8 cellular contexts compared by ENCODE assay signal in the genomic region with DNA sequence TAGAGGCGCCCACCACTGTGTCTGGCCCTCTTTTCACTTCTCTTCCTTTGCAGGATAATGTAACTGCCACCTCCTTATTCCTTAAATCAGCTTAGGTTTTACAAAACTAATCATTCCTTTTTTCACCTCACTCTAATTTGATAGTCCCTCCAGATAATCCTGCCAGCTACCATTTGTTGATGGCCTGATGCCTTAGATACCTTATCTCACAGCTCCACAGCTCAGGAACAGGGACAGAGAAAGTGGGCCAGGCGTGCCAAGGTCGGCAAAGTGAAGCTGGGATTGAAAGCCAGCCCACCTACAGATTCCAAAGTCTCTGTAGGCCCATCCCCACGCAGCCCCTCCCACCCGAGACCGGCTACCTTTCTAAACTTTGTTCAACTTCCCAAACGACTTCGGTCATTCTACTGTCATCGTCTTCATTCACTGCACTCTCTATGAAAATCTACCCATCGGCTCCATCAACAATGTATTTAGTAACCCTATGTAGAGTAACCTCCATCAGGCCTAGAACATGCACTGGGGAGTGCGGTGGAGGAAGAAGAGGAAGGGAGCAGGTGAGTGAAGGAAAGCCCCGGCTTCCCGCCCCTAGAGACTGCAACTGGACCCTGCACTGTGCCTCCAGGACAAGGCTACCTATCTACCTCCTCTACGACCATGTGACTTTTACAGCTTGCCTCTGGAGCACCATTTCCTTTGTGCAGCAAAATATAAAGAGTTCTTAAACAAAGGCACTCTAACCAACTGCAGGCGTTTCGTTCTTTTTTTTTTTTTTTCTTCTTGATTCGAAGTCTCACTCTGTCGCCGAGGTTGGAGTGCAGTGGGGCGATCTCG. TPM values are rescaled to one million over a fixed set of nuclear protein-coding genes. Genes with fewer than 3 reads are reported as not detected.
DNase-seq lines count a peak whose midpoint lies in the region; ATAC-seq and TF ChIP-seq lines count a peak whose summit lies in the region.

No MANE protein-coding gene starts in this region.

- DNase-seq in heart left ventricle (no peak), cardiac septum (ENCODE audit: low spot score) (no peak), SW480 (ENCODE audit: low spot score) (peak; percentile 7), sigmoid colon (no peak), epidermal melanocyte (ENCODE audit: insufficient read length, low spot score) (no peak)

- intact Hi-C loops in heart left ventricle (cut with DNase I): loop anchor here (2.0 to 10.0 kb wide), 11 partner anchors 101 to 277 kb away; partner anchors contain the start of genes GAR1 (in 8 of the 10), SEC24B (in 3 of the 10), RRH (in 2 of the 10) and MCUB (in 1 of the 10)
- intact Hi-C loops in cardiac septum (cut with DNase I): loop anchor here (5.0 to 10.0 kb wide), 2 partner anchors 116 to 273 kb away; partner anchors contain the start of gene GAR1
- intact Hi-C loops in sigmoid colon (cut with DNase I): loop anchor here (2.0 to 10.0 kb wide), 3 partner anchors 29 to 269 kb away; partner anchors contain the start of genes MCUB, PLA2G12A and SEC24B

- H3K4me3 ChIP-seq in heart left ventricle: peak overlapping the region in 11 of 12 donors; percentile 59 to 97 (median 76)
- H3K4me3 ChIP-seq in gastroesophageal sphincter: peak overlapping the region; percentile 56 to 77
- peak overlapping the region; percentile 61 to 86 (median 74) for H3K4me3 ChIP-seq in sigmoid colon

- H3K27me3 ChIP-seq in heart left ventricle: no peaks in the 10 kb centered on the region
- H3K27me3 ChIP-seq in gastroesophageal sphincter: no peaks in the 10 kb centered on the region
- H3K27me3 ChIP-seq in sigmoid colon: no peaks in the 10 kb centered on the region

- H3K9me3 ChIP-seq in heart left ventricle: peaks cover 0 to 3% (median 0%) of the 10 kb centered on the region in 12 donors
- H3K9me3 ChIP-seq in gastroesophageal sphincter: no peaks in the 10 kb centered on the region
- H3K9me3 ChIP-seq in sigmoid colon: no peaks in the 10 kb centered on the region

- H3K27ac ChIP-seq in heart left ventricle (peak overlapping the region in 7 of 12 donors; percentile 83 to 90 (median 87)), gastroesophageal sphincter (peak overlapping the region in 3 of 4 donors; percentile 89 to 91 (median 90)), sigmoid colon (peak overlapping the region; percentile 85 to 90 (median 89))

- no peak for TF ChIP-seq POLR2A in heart left ventricle (IDR thresholded peaks at IDR 0.05)
- no peak for TF ChIP-seq POLR2A in gastroesophageal sphincter (IDR thresholded peaks at IDR 0.05)
- no peak for TF ChIP-seq POLR2A in sigmoid colon (IDR thresholded peaks at IDR 0.05)

- peaks cover 0 to 18% (median 7%) of the 10 kb centered on the region in 9 donors for H3K36me3 ChIP-seq in heart left ventricle
- H3K36me3 ChIP-seq in gastroesophageal sphincter: peaks cover 0 to 11% of the 10 kb centered on the region in 2 donors
- peaks cover 0 to 13% (median 3%) of the 10 kb centered on the region in 4 donors for H3K36me3 ChIP-seq in sigmoid colon

- H3K4me1 ChIP-seq in heart left ventricle (peaks cover 0 to 21% (median 16%) of the 10 kb centered on the region in 12 donors), gastroesophageal sphincter (peaks cover 3 to 23% (median 9%) of the 10 kb centered on the region in 3 donors), sigmoid colon (peaks cover 0 to 20% (median 16%) of the 10 kb centered on the region in 4 donors)

- no peak for ATAC-seq in heart left ventricle
- ATAC-seq in gastroesophageal sphincter: no peak
- no peak for ATAC-seq in HG03139 (IDR thresholded peaks at IDR 0.05; ENCODE audit: unreplicated experiment)
- no peak for ATAC-seq in HG03432 (IDR thresholded peaks at IDR 0.05; ENCODE audit: unreplicated experiment)

- 56 to 71% (median 56%) methylated on average over 21 of the region's 21 CpGs for WGBS in heart left ventricle, 4 donors
- WGBS in gastroesophageal sphincter (ENCODE audit: low coverage in 1 of 2), 2 donors: 54 to 56% methylated on average over 19 of the region's 21 CpGs
- WGBS in sigmoid colon, 2 donors: 13 to 34% methylated on average over 21 of the region's 21 CpGs

- TF ChIP-seq EP300 in gastroesophageal sphincter (IDR thresholded peaks at IDR 0.05) (no peak), sigmoid colon (IDR thresholded peaks at IDR 0.05) (no peak)

- TF ChIP-seq CTCF in heart left ventricle (IDR thresholded peaks at IDR 0.05) (no peak), gastroesophageal sphincter (IDR thresholded peaks at IDR 0.05) (no peak), sigmoid colon (IDR thresholded peaks at IDR 0.05) (no peak)

RNA-seq across cellular contexts. Expression of gene CASP6, which starts 1.5 kb away (rescaled TPM):
- total RNA-seq in heart left ventricle (10 to 100 TPM in 1 of 9 donors, 1 to 10 TPM in 8; 3.5 to 16.4 (median 6.5) TPM), cardiac septum (3.8 TPM), gastroesophageal sphincter (10 to 100 TPM; 11.2 to 20.0 (median 15.6) TPM), sigmoid colon (10 to 100 TPM; 18.2 to 41.3 (median 26.8) TPM)
- polyA plus RNA-seq in heart left ventricle (1 to 10 TPM; 4.4 to 5.7 TPM), sigmoid colon (100 to 1,000 TPM in 1 of 3 donors, 10 to 100 TPM in 2; 63.6 to 101 (median 87.1) TPM)

RNA-seq across cellular contexts. Expression of gene PLA2G12A, which starts 28.1 kb away (rescaled TPM):
- total RNA-seq in heart left ventricle: 10 to 100 TPM; 32.6 to 68.5 (median 58.5) TPM
- 10 to 100 TPM; 15.7 to 22.5 TPM for polyA plus RNA-seq in heart left ventricle
- total RNA-seq in cardiac septum: 37.7 TPM
- 100 to 1,000 TPM in 1 of 4 donors, 10 to 100 TPM in 3; 16.6 to 110 (median 27.1) TPM for total RNA-seq in gastroesophageal sphincter
- total RNA-seq in sigmoid colon: 10 to 100 TPM; 18.0 to 27.7 (median 23.0) TPM
- polyA plus RNA-seq in sigmoid colon: 10 to 100 TPM in 1 of 3 donors, 1 to 10 TPM in 2; 6.6 to 94.8 (median 9.3) TPM
